Comparison of ENCODE assay signal across 8 cellular contexts in the genomic region with DNA sequence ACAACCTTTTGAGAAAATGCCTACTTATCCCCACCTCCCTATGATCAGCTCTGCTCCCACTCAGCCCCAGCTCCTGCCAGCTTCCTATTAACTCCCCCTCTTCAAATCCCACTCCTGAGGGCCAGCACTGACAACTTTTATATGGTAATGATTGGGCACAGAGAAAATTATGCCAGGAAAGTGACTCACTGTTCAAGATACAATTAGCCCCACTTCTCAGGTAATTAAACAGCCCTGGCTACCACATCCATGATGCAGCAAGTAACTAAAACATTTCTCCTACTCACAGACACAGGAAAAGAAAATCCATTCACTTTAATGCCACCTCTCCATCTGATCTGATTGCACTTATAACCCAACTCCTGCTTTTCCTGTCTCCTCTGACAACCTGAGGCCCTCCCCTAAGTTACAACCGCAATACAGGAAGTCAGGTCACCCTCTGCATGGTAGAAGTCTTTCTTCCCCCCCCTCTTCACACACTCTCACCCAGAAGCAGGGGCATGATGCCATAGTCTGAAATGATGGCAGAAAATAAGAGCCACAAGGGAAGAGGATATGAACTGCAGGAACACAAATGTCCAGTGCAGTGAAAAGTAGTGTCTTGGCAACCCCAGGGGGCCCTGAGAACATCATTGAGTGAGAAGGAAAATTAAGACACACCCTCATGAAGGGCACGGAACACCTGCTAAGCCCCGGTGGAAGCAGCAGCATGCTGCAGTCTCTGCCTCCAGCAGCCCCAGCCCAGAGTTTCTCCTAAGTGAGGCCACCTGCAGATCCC. TPM values are rescaled to one million over a fixed set of nuclear protein-coding genes. Genes with fewer than 3 reads are reported as not detected.
DNase-seq lines count a peak whose midpoint lies in the region; ATAC-seq and TF ChIP-seq lines count a peak whose summit lies in the region.

No MANE protein-coding gene starts in this region.

- peaks cover 16% of the 10 kb centered on the region for H3K4me1 ChIP-seq in GM23338 (ENCODE audit: insufficient read depth)

- H3F3A ChIP-seq in GM23338 (replicated peaks; ENCODE audit: low read depth): no peaks in the 10 kb centered on the region

- H3K27ac Mint-ChIP-seq in GM23338 (no peak overlapping the region; the same call in 1 of the 2 replicates), natural killer cell (peak overlapping the region; percentile 94 to 96), mesothelial cell of epicardium (no peak overlapping the region)
- peak overlapping the region; percentile 83 for H3K27ac Mint-ChIP-seq in activated naive CD4-positive, alpha-beta T cell treated with anti-CD3 and anti-CD28 coated beads for 36 hours

- no peaks in the 10 kb centered on the region for H3K27me3 Mint-ChIP-seq in GM23338 (ENCODE audit: insufficient read depth, low read depth, poor library complexity)
- H3K27me3 Mint-ChIP-seq in activated naive CD4-positive, alpha-beta T cell treated with anti-CD3 and anti-CD28 coated beads for 36 hours (ENCODE audit: low read depth): no peaks in the 10 kb centered on the region
- no peaks in the 10 kb centered on the region for H3K27me3 Mint-ChIP-seq in natural killer cell (ENCODE audit: low read depth in 2 of 2)
- no peaks in the 10 kb centered on the region for H3K27me3 Mint-ChIP-seq in mesothelial cell of epicardium (ENCODE audit: low read depth)

- no peak overlapping the region for H3K4me3 Mint-ChIP-seq in GM23338
- peak overlapping the region; percentile 42 for H3K4me3 Mint-ChIP-seq in activated naive CD4-positive, alpha-beta T cell treated with anti-CD3 and anti-CD28 coated beads for 36 hours
- H3K4me3 Mint-ChIP-seq in natural killer cell: peak overlapping the region; percentile 60
- H3K4me3 Mint-ChIP-seq in mesothelial cell of epicardium: no peak overlapping the region

- H3K9me2 ChIP-seq in GM23338 (ENCODE audit: insufficient read depth): no peaks in the 10 kb centered on the region

- peaks cover 34% of the 10 kb centered on the region for H3K4me1 Mint-ChIP-seq in GM23338
- H3K4me1 Mint-ChIP-seq in activated naive CD4-positive, alpha-beta T cell treated with anti-CD3 and anti-CD28 coated beads for 36 hours (ENCODE audit: low read depth): peaks cover 75% of the 10 kb centered on the region
- peaks cover 85 to 91% of the 10 kb centered on the region in 2 donors for H3K4me1 Mint-ChIP-seq in natural killer cell
- H3K4me1 Mint-ChIP-seq in mesothelial cell of epicardium: peaks cover 23% of the 10 kb centered on the region

- TF ChIP-seq CTCF in GM23338 (conservative IDR thresholded peaks at IDR 0.05; ENCODE audit: low read depth in 2 of 2) (no peak), natural killer cell (IDR thresholded peaks at IDR 0.05) (no peak), mesothelial cell of epicardium (IDR thresholded peaks at IDR 0.05; ENCODE audit: unreplicated experiment) (no peak)

- ATAC-seq in GM23338 (peak; percentile 73), natural killer cell (peak; percentile 61 to 65 (median 64)), HG03139 (IDR thresholded peaks at IDR 0.05; ENCODE audit: unreplicated experiment) (no peak), HG03442 (IDR thresholded peaks at IDR 0.05; ENCODE audit: unreplicated experiment) (no peak), left ventricle myocardium superior (no peak)

- H3K27me3 ChIP-seq in GM23338 (ENCODE audit: insufficient read depth): no peaks in the 10 kb centered on the region

- H2AFZ ChIP-seq in GM23338: no peak overlapping the region

- no peak overlapping the region for H3K27ac ChIP-seq in GM23338 (ENCODE audit: low read depth)

- no peak overlapping the region for H3K4me3 ChIP-seq in GM23338

- intact Hi-C loops in activated naive CD4-positive, alpha-beta T cell treated with anti-CD3 and anti-CD28 coated beads for 36 hours (cut with micrococcal nuclease): loop anchor here (1.0 to 2.0 kb wide), 5 partner anchors 8 to 297 kb away; no protein-coding TSS in a partner anchor
- intact Hi-C loops in natural killer cell (cut with micrococcal nuclease): no loop called here
- intact Hi-C loops in left ventricle myocardium superior (cut with micrococcal nuclease): no loop called here

- H3K9me3 Mint-ChIP-seq in GM23338 (no peaks in the 10 kb centered on the region; the same call in 2 of the 3 replicates), natural killer cell (no peaks in the 10 kb centered on the region), mesothelial cell of epicardium (no peaks in the 10 kb centered on the region)
- H3K9me3 Mint-ChIP-seq in activated naive CD4-positive, alpha-beta T cell treated with anti-CD3 and anti-CD28 coated beads for 36 hours: no peaks in the 10 kb centered on the region

- DNase-seq in GM23338 (ENCODE audit: low spot score) (peak; percentile 39), NCI-H2196 (lab: John Stamatoyannopoulos, UW; ENCODE audit: unreplicated experiment) (peak; percentile 29), natural killer cell (no peak), left ventricle myocardium superior (no peak), mesothelial cell of epicardium (ENCODE audit: low spot score in 2 of 2, unreplicated experiment in 2 of 2) (no peak)
- peak; percentile 68 for DNase-seq in activated naive CD4-positive, alpha-beta T cell treated with anti-CD3 and anti-CD28 coated beads for 36 hours

- H4K20me1 ChIP-seq in GM23338 (replicated peaks; ENCODE audit: insufficient read depth): no peaks in the 10 kb centered on the region

- no peak overlapping the region for H3K4me2 ChIP-seq in GM23338

- no peaks in the 10 kb centered on the region for H3K79me2 ChIP-seq in GM23338 (replicated peaks; ENCODE audit: insufficient read depth)

- H3K36me3 ChIP-seq in GM23338 (ENCODE audit: insufficient read depth): no peaks in the 10 kb centered on the region

- no peaks in the 10 kb centered on the region for H3K36me3 Mint-ChIP-seq in GM23338 (ENCODE audit: low read depth)
- peaks cover 2% of the 10 kb centered on the region for H3K36me3 Mint-ChIP-seq in activated naive CD4-positive, alpha-beta T cell treated with anti-CD3 and anti-CD28 coated beads for 36 hours (ENCODE audit: low read depth)
- H3K36me3 Mint-ChIP-seq in natural killer cell: no peaks in the 10 kb centered on the region
- no peaks in the 10 kb centered on the region for H3K36me3 Mint-ChIP-seq in mesothelial cell of epicardium

- CTCF ChIA-PET in activated naive CD4-positive, alpha-beta T cell treated with anti-CD3 and anti-CD28 coated beads for 36 hours (lab: Charles Lee): interaction anchor here (0.7 to 1.9 kb wide), 5 partner anchors 12 to 167 kb away, joined by 3 to 6 read pairs (median 3); no protein-coding TSS in a partner anchor

TF ChIP-seq in GM23338, 12 proteins besides CTCF, POLR2A, EP300 and RAD21 (continues in another document):
- TF ChIP-seq ZNF114 (CRISPR knock-in tag; IDR thresholded peaks at IDR 0.05) (no peak), STAT1 (IDR thresholded peaks at IDR 0.05; ENCODE audit: unreplicated experiment) (no peak)

RNA-seq across cellular contexts. Expression of a gene that starts 54.4 kb away (rescaled TPM):
- total RNA-seq in GM23338 (2014; rRNA removed; shearing (Covaris generic)): 14.2 and 16.9 TPM in 2 replicates
- 9.5 and 10.0 TPM in 2 replicates for polyA plus RNA-seq in GM23338 (2016; fragmentation: Nextera tagmentation; extraction: Ambion mirVana)
- total RNA-seq in activated naive CD4-positive, alpha-beta T cell treated with anti-CD3 and anti-CD28 coated beads for 36 hours: 10 to 100 TPM; 43.1 TPM
- total RNA-seq in natural killer cell (10 to 100 TPM; 53.3 to 79.3 (median 66.6) TPM), left ventricle myocardium superior (20.9 TPM), mesothelial cell of epicardium (18.7 to 19.3 TPM (median 18.7 TPM) in 3 replicates)

Comparison
In these comparisons a context has a peak if more than half of its experiments do, and no peak if none do; other contexts are left out.
1. ATAC-seq: peak in GM23338 (single experiment) and natural killer cell (3 of 3); none in HG03139 (single experiment), HG03442 (single experiment) and left ventricle myocardium superior (single experiment).
2. DNase-seq: peak in GM23338 (single experiment), NCI-H2196 (single experiment) and activated naive CD4-positive, alpha-beta T cell treated with anti-CD3 and anti-CD28 coated beads for 36 hours (single experiment); none in natural killer cell (single experiment), left ventricle myocardium superior (single experiment) and mesothelial cell of epicardium (0 of 2).
3. H3K27ac Mint-ChIP-seq: peak in activated naive CD4-positive, alpha-beta T cell treated with anti-CD3 and anti-CD28 coated beads for 36 hours (single experiment) and natural killer cell (2 of 2); none in GM23338 (single experiment) and mesothelial cell of epicardium (single experiment).
4. H3K4me3 Mint-ChIP-seq: peak in activated naive CD4-positive, alpha-beta T cell treated with anti-CD3 and anti-CD28 coated beads for 36 hours (single experiment) and natural killer cell (single experiment); none in GM23338 (single experiment) and mesothelial cell of epicardium (single experiment).